8 cellular contexts compared by ENCODE assay signal in the genomic region with DNA sequence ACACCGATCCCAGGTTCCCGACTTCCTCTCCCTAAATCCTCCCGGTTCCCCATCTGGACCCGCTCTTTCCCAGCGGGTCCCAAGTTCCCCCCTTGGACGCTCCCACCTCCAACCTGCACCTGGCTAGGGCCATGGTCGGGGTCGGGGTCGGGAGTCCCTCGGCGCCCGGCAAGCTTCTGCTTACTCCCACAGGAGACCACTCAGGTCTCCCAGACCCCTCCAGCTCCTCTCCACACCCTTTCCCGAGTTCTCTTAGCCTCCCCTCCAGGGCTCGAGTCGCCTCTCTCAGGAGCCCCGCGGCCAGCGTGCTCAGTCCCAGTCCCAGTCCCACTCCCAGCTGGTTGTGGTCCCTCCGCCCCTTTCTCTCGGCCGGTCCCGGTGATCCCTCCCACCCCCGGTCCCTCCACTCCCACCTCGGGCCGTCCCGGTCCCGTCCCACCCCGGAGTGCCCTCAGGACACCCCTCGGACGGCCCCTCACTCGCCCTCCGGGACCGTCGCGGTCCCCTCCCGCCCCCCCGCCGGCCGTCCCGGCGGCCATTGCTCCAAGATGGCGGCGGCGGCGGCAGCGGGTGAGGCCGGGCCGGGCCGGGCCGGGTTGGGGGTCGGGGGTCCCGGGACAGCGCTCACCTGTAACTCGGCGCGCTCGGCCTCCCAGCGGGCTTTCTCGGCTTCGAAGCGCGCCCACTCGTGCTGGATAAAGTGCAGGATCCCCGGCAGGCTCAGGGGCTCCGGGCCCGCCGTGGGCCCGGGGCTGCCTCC. TPM values are rescaled to one million over a fixed set of nuclear protein-coding genes. Genes with fewer than 3 reads are reported as not detected.
DNase-seq lines count a peak whose midpoint lies in the region; ATAC-seq and TF ChIP-seq lines count a peak whose summit lies in the region.

A gene with protein sequence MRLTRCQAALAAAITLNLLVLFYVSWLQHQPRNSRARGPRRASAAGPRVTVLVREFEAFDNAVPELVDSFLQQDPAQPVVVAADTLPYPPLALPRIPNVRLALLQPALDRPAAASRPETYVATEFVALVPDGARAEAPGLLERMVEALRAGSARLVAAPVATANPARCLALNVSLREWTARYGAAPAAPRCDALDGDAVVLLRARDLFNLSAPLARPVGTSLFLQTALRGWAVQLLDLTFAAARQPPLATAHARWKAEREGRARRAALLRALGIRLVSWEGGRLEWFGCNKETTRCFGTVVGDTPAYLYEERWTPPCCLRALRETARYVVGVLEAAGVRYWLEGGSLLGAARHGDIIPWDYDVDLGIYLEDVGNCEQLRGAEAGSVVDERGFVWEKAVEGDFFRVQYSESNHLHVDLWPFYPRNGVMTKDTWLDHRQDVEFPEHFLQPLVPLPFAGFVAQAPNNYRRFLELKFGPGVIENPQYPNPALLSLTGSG (plus strand): TSS at position 537 of the 760 bp plus-strand sequence. CDS start 9,394 bp downstream, outside the sequence.

- no peak within 1 kb of the TSS for H2AFZ ChIP-seq in OCI-LY1 (ENCODE audit: low read length)

- POLR2A ChIA-PET in activated naive CD8-positive, alpha-beta T cell treated with anti-CD3 and anti-CD28 coated beads, Interleukin-2, amount 10 ng/mL, durations not matched to agents 7 days and 5 days (lab: Charles Lee), result interaction anchor here (0.8 to 1.0 kb wide), 3 partner anchors 8 to 32 kb away, joined by 3 to 4 read pairs (median 3); no protein-coding TSS in a partner anchor

- no peaks in the 10 kb centered on the region for H4K20me1 ChIP-seq in OCI-LY1 (ENCODE audit: insufficient read depth, low read length)

- H3K9me3 ChIP-seq in OCI-LY1 (ENCODE audit: low read length), result no peaks in the 10 kb centered on the region
- H3K9me3 ChIP-seq in right cardiac atrium (ENCODE audit: control insufficient read depth, low read length), result no peaks in the 10 kb centered on the region

- H3K4me1 ChIP-seq in OCI-LY1 (ENCODE audit: insufficient read depth, low read length, severe bottlenecking) (peaks cover 49% of the 10 kb centered on the region), right cardiac atrium (ENCODE audit: control insufficient read depth, insufficient read depth, low read length) (peaks cover 3% of the 10 kb centered on the region)

- H3K4me3 ChIP-seq in OCI-LY1 (ENCODE audit: low read depth, low read length, poor library complexity, severe bottlenecking) (peak within 1 kb of the TSS; percentile 86), right cardiac atrium (ENCODE audit: low read length) (peak within 1 kb of the TSS; percentile 97), retinal pigment epithelial cell (ENCODE audit: low read length) (peak within 1 kb of the TSS; percentile 88)

- peak within 1 kb of the TSS; percentile 89 for H3K4me3 Mint-ChIP-seq in activated naive CD8-positive, alpha-beta T cell treated with anti-CD3 and anti-CD28 coated beads, Interleukin-2, amount 10 ng/mL, durations not matched to agents 7 days and 5 days

- H3K36me3 Mint-ChIP-seq in activated naive CD8-positive, alpha-beta T cell treated with anti-CD3 and anti-CD28 coated beads, Interleukin-2, amount 10 ng/mL, durations not matched to agents 7 days and 5 days, result peaks cover 6% of the 10 kb centered on the region

- H3K4me2 ChIP-seq in OCI-LY1 (ENCODE audit: low read length), result peak within 1 kb of the TSS; percentile 75

- H3K27ac ChIP-seq in OCI-LY1 (ENCODE audit: low read depth, low read length, poor library complexity, severe bottlenecking) (peak within 1 kb of the TSS; percentile 2), right cardiac atrium (ENCODE audit: low read length) (peak within 1 kb of the TSS; percentile 77)

- intact Hi-C loops in right cardiac atrium (cut with DNase I), result no loop called here

- H3K9me3 Mint-ChIP-seq in activated naive CD8-positive, alpha-beta T cell treated with anti-CD3 and anti-CD28 coated beads, Interleukin-2, amount 10 ng/mL, durations not matched to agents 7 days and 5 days, result no peaks in the 10 kb centered on the region

- peaks cover 41% of the 10 kb centered on the region for H3K4me1 Mint-ChIP-seq in activated naive CD8-positive, alpha-beta T cell treated with anti-CD3 and anti-CD28 coated beads, Interleukin-2, amount 10 ng/mL, durations not matched to agents 7 days and 5 days

- no peaks in the 10 kb centered on the region for H3K27me3 Mint-ChIP-seq in activated naive CD8-positive, alpha-beta T cell treated with anti-CD3 and anti-CD28 coated beads, Interleukin-2, amount 10 ng/mL, durations not matched to agents 7 days and 5 days

- H3F3A ChIP-seq in OCI-LY1 (ENCODE audit: insufficient read depth, low read length), result no peaks in the 10 kb centered on the region

- H3K27me3 ChIP-seq in OCI-LY1 (ENCODE audit: insufficient read depth, low read length) (no peaks in the 10 kb centered on the region), right cardiac atrium (ENCODE audit: control insufficient read depth, insufficient read depth) (no peaks in the 10 kb centered on the region)

- peak within 1 kb of the TSS; percentile 91 for H3K9ac ChIP-seq in OCI-LY1 (ENCODE audit: low read length)

- ATAC-seq in GM21423 (IDR thresholded peaks at IDR 0.05; ENCODE audit: unreplicated experiment) (peak; percentile 41), right cardiac atrium (peak; percentile 54 to 62)
- peak; percentile 59 for ATAC-seq in activated naive CD8-positive, alpha-beta T cell treated with anti-CD3 and anti-CD28 coated beads, Interleukin-2, amount 10 ng/mL, durations not matched to agents 7 days and 5 days (ENCODE audit: low read depth)

- DNase-seq in Ammon's horn (ENCODE audit: low spot score), result peak; percentile 11
- peak; percentile 68 for DNase-seq in activated naive CD8-positive, alpha-beta T cell treated with anti-CD3 and anti-CD28 coated beads, Interleukin-2, amount 10 ng/mL, durations not matched to agents 7 days and 5 days
- DNase-seq in right cardiac atrium, result peak in 2 of 3 donors; percentile 72
- no peak for DNase-seq in retinal pigment epithelial cell (ENCODE audit: low read depth)
- no peak for DNase-seq in SIG-M5 (lab: John Stamatoyannopoulos, UW)
- no peak for DNase-seq in 8988T

- WGBS in right cardiac atrium, result under 1% methylated on average over 68 of the region's 68 CpGs

- H3K9me2 ChIP-seq in OCI-LY1 (ENCODE audit: low read depth, low read length), result no peaks in the 10 kb centered on the region

- H3K79me2 ChIP-seq in OCI-LY1 (ENCODE audit: insufficient read depth, low read length), result peaks cover 50% of the 10 kb centered on the region

- peak within 1 kb of the TSS; percentile 84 for H3K27ac Mint-ChIP-seq in activated naive CD8-positive, alpha-beta T cell treated with anti-CD3 and anti-CD28 coated beads, Interleukin-2, amount 10 ng/mL, durations not matched to agents 7 days and 5 days

- peaks cover 19% of the 10 kb centered on the region; the same call in 1 of the 2 replicates for H3K36me3 ChIP-seq in OCI-LY1 (ENCODE audit: insufficient read depth, low read length)

- TF ChIP-seq CTCF in OCI-LY1 (IDR thresholded peaks at IDR 0.05; ENCODE audit: low read length) (no peak), retinal pigment epithelial cell (conservative IDR thresholded peaks at IDR 0.05; ENCODE audit: low read depth, low read length) (no peak)

RNA-seq across cellular contexts. Expression of the gene that starts here (rescaled TPM):
- 10 to 100 TPM; 17.8 to 18.1 TPM for total RNA-seq in activated naive CD8-positive, alpha-beta T cell treated with anti-CD3 and anti-CD28 coated beads, Interleukin-2, amount 10 ng/mL, durations not matched to agents 7 days and 5 days
- 10 to 100 TPM; 15.0 to 22.7 (median 21.0) TPM for total RNA-seq in right cardiac atrium
- 15.9 TPM for polyA plus RNA-seq in right cardiac atrium

Comparison
In these comparisons a context has a peak if more than half of its experiments do, and no peak if none do; other contexts are left out.
1. DNase-seq: peak in Ammon's horn (single experiment), activated naive CD8-positive, alpha-beta T cell treated with anti-CD3 and anti-CD28 coated beads, Interleukin-2, amount 10 ng/mL, durations not matched to agents 7 days and 5 days (single experiment) and right cardiac atrium (2 of 3); none in retinal pigment epithelial cell (single experiment), SIG-M5 (single experiment) and 8988T (single experiment).
2. Peak in every context shown above with its lines, with median percentiles within 50 percentile points of each other: ATAC-seq and H3K4me3 ChIP-seq.